In the genomic region with DNA sequence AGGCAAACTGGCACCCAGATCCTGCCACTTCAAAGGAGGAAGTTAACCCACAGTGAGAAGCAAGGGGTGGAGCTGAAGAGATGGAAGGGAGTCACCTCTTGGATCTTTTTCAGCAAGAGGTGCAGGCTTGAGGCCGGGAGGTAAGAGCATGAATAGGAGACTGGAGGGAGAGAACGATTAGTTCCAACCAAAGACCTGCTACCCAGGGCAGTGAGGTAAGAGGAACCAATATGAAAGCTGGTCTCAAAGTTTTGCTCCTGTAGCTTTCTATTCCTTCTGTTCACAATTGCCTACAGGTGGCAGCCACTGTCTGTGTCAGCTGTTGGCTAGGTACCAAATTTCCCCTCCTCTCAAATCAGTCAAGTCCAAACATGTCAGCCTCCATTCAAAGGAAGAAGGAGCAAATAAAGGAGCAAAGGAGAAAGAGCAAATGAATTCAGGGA, we compare ENCODE assay signal across 1 cellular context.
TF ChIP-seq lines count a peak whose summit lies in the region.

No MANE protein-coding gene starts in this region.

TF ChIP-seq in GM23338, 12 proteins besides CTCF, POLR2A, EP300 and RAD21 (continued from another document):
- no peak for TF ChIP-seq ZNF462 (CRISPR knock-in tag; IDR thresholded peaks at IDR 0.05)
